18 cellular contexts compared by ENCODE assay signal in the genomic region with DNA sequence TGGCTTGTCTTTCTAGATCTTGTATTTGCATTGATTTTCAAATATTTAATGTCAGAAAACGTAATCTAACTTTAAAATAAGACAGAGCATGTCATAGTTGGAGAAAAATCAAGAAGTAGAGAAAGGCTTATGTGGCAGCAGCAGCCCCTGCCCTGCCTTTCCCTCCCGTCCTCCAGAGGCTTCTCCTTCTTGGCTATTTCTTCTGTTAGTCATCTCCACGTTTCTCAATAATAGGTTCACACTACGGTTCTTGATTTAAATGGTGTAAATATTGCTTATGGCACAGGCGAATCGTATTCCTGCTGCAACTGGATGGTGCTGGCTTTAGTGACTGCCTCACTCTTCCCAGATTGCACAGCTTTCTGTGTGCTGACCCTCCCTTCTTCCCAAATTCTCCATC. TPM values are rescaled to one million over a fixed set of nuclear protein-coding genes. Genes with fewer than 3 reads are reported as not detected.
DNase-seq lines count a peak whose midpoint lies in the region; ATAC-seq, FAIRE-seq and TF ChIP-seq lines count a peak whose summit lies in the region.
"Had no signal": no experiment of that assay in that cellular context is flagged by ENCODE, and none has a peak within 500 bp of the region (broad histone marks: within the 10 kb centered on the region; RNA-seq: fewer than 3 reads in every experiment).

No MANE protein-coding gene starts in this region.

- H3K79me2 ChIP-seq in K562 (ENCODE audit: control insufficient read depth, insufficient read depth, low read length): no peaks in the 10 kb centered on the region

- H3K27ac ChIP-seq in K562 (ENCODE audit: extremely low read depth, low read depth, low read length): no peak overlapping the region
- H3K27ac ChIP-seq: body of pancreas had no signal

- H4K20me1 ChIP-seq in K562 (replicated peaks; ENCODE audit: control insufficient read depth, insufficient read depth, low read length): no peaks in the 10 kb centered on the region

- POLR2A ChIA-PET in K562 (lab: Yijun Ruan, JAX): interaction anchor here (0.7 kb wide), 1 partner anchor 8 kb away, joined by 3 read pairs; no protein-coding TSS in a partner anchor

- ATAC-seq in K562 (no peak), naive B cell (ENCODE audit: low read depth in 2 of 2) (no peak), GM21717 (IDR thresholded peaks at IDR 0.05; ENCODE audit: unreplicated experiment) (no peak)
- ATAC-seq: body of pancreas had no signal

- DNase-seq in AG08396 (ENCODE audit: low spot score): peak; percentile 65
- peak; percentile 46 for DNase-seq in EL
- no peak for DNase-seq in K562 (ENCODE audit: extremely low read depth in 1 of 4, low spot score in 3 of 4)
- DNase-seq in naive B cell: no peak
- no peak for DNase-seq in D341Med (ENCODE audit: low spot score)
- no peak for DNase-seq in frontal cortex (ENCODE audit: low spot score in 2 of 2)
- DNase-seq in NK-92 treated with Interleukin-12 subunit alpha and Interleukin-12 subunit beta, amount 100 ng/mL, for 24 hours (lab: John Stamatoyannopoulos, UW): no peak
- DNase-seq: activated CD4-positive, alpha-beta T cell treated with anti-CD3 and anti-CD28 coated beads, Interleukin-2, amount 50 U/mL, for 48 hours; body of pancreas; H7; immature natural killer cell; MV-4-11; NCI-H2081; NCI-H524 had no signal

- CTCF ChIA-PET in K562 (lab: Yijun Ruan, JAX; ENCODE audit: low intra/inter-chr PET ratio): no interaction called here

- FAIRE-seq in K562 (lab: Jason Lieb, UNC) (no peak), frontal cortex (lab: Jason Lieb, UNC) (no peak)
- FAIRE-seq: GM12891, TTC549 had no signal

- no peaks in the 10 kb centered on the region for H3K9me3 ChIP-seq in K562 (replicated peaks; ENCODE audit: control insufficient read depth, insufficient read depth, low read depth, low read length)
- H3K9me3 ChIP-seq: body of pancreas had no signal

- TF ChIP-seq EP300 in K562 (IDR thresholded peaks at IDR 0.05; ENCODE audit: low read length): no peak

- H3K9ac ChIP-seq in K562 (ENCODE audit: insufficient read depth in 1 of 2, low read depth in 2 of 2, low read length in 2 of 2): no peak overlapping the region

- in situ Hi-C loops in K562 (cut with MboI): no loop called here

- H3K27me3 Mint-ChIP-seq in naive B cell: no peaks in the 10 kb centered on the region

- peaks cover 7 to 20% of the 10 kb centered on the region in 2 donors for H3K36me3 Mint-ChIP-seq in naive B cell

- H3K4me1 Mint-ChIP-seq in naive B cell: no peaks in the 10 kb centered on the region
- H3K4me1 Mint-ChIP-seq: immature natural killer cell had no signal

- peak overlapping the region in 1 of 8 donors; percentile 36 for H3K4me3 Mint-ChIP-seq in naive B cell
- H3K4me3 Mint-ChIP-seq: immature natural killer cell, nephron had no signal

- TF ChIP-seq CTCF in K562 (IDR thresholded peaks at IDR 0.05 in 2 of 3, conservative IDR thresholded peaks at IDR 0.05 in 1 of 3; ENCODE audit: insufficient read depth in 2 of 3, low read depth in 1 of 3, low read length in 3 of 3): no peak

- H3K4me1 ChIP-seq in K562 (replicated peaks in 1 of 2; ENCODE audit: control insufficient read depth in 2 of 2, insufficient read depth in 2 of 2, low read length in 2 of 2): peaks cover 0 to 6% of the 10 kb centered on the region in 2 experiments; a peak in 1 of 5 replicates
- H3K4me1 ChIP-seq: body of pancreas had no signal

- no peak overlapping the region for H2AFZ ChIP-seq in K562 (ENCODE audit: low read depth, low read length)

- H3K27ac Mint-ChIP-seq in naive B cell: peak overlapping the region in 4 of 6 donors; percentile 15 to 77 (median 44)
- H3K27ac Mint-ChIP-seq: immature natural killer cell, nephron had no signal

- TSS peak; percentile 46 for BruUV-seq in K562 (replicated peaks; lab: Mats Ljungman, UMichigan)

- intact Hi-C loops in K562 (cut with micrococcal nuclease): no loop called here

- TF ChIP-seq RAD21 in K562 (CRISPR knock-in tag; conservative IDR thresholded peaks at IDR 0.05 in 1 of 2, IDR thresholded peaks at IDR 0.05 in 1 of 2): no peak

- WGBS in K562 (ENCODE audit: insufficient coverage, low coverage, missing lambda C conversion rate): 54% methylated on average over 6 of the region's 6 CpGs

- H3K36me3 ChIP-seq in K562 (ENCODE audit: control insufficient read depth, insufficient read depth, low read length): peaks cover 42% of the 10 kb centered on the region; the same call in 2 of the 3 replicates

- H3K27me3 ChIP-seq in K562 (ENCODE audit: control insufficient read depth in 2 of 2, insufficient read depth in 2 of 2, low read length in 2 of 2): no peaks in the 10 kb centered on the region
- H3K27me3 ChIP-seq: body of pancreas had no signal

- H3K9me3 Mint-ChIP-seq in naive B cell: no peaks in the 10 kb centered on the region
- H3K9me3 Mint-ChIP-seq: immature natural killer cell, nephron had no signal

- no peak overlapping the region for H3K4me2 ChIP-seq in K562 (ENCODE audit: insufficient read depth, low read length)

- TF ChIP-seq POLR2A in K562 (conservative IDR thresholded peaks at IDR 0.05): no peak

- H3K9me1 ChIP-seq in K562 (ENCODE audit: control insufficient read depth, insufficient read depth, low read length): no peaks in the 10 kb centered on the region

- H3K4me3 ChIP-seq in K562: no peak overlapping the region
- H3K4me3 ChIP-seq: body of pancreas had no signal

TF ChIP-seq in K562, 482 proteins besides CTCF, POLR2A, EP300 and RAD21 (continues in another document):
- TF ChIP-seq HDGF (IDR thresholded peaks at IDR 0.05): no peak
- no peak for TF ChIP-seq ILK (tag; IDR thresholded peaks at IDR 0.05; ENCODE audit: borderline replicate concordance, low read depth)
- TF ChIP-seq NCOA4 (IDR thresholded peaks at IDR 0.05; ENCODE audit: partially characterized antibody): no peak
- TF ChIP-seq, protein P1, sequence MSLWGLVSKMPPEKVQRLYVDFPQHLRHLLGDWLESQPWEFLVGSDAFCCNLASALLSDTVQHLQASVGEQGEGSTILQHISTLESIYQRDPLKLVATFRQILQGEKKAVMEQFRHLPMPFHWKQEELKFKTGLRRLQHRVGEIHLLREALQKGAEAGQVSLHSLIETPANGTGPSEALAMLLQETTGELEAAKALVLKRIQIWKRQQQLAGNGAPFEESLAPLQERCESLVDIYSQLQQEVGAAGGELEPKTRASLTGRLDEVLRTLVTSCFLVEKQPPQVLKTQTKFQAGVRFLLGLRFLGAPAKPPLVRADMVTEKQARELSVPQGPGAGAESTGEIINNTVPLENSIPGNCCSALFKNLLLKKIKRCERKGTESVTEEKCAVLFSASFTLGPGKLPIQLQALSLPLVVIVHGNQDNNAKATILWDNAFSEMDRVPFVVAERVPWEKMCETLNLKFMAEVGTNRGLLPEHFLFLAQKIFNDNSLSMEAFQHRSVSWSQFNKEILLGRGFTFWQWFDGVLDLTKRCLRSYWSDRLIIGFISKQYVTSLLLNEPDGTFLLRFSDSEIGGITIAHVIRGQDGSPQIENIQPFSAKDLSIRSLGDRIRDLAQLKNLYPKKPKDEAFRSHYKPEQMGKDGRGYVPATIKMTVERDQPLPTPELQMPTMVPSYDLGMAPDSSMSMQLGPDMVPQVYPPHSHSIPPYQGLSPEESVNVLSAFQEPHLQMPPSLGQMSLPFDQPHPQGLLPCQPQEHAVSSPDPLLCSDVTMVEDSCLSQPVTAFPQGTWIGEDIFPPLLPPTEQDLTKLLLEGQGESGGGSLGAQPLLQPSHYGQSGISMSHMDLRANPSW (CRISPR knock-in tag; IDR thresholded peaks at IDR 0.05): no peak
- TF ChIP-seq SREBF1 (IDR thresholded peaks at IDR 0.05; ENCODE audit: borderline replicate concordance, low read depth, low read length): no peak
- TF ChIP-seq ZNF717 (CRISPR knock-in tag; IDR thresholded peaks at IDR 0.05): no peak
- no peak for TF ChIP-seq ZNF75A (CRISPR knock-in tag; IDR thresholded peaks at IDR 0.05)
- no peak for TF ChIP-seq POLR2AphosphoS5 (IDR thresholded peaks at IDR 0.05; ENCODE audit: control insufficient read depth, insufficient read depth, low read depth, low read length)

RNA-seq across cellular contexts. Expression of gene SLC8B1, which starts 42.8 kb away (rescaled TPM):
- 58.8 and 108 TPM in 2 replicates for total RNA-seq in K562 (2011; cell fraction: chromatin; rRNA removed; ENCODE audit: low replicate concordance)
- 66.5 and 71.5 TPM in 2 replicates for total RNA-seq in K562 (2011; cell fraction: nucleolus; rRNA removed)
- total RNA-seq in K562 (2011; cell fraction: nucleoplasm; rRNA removed): 58.5 and 61.2 TPM in 2 replicates
- total RNA-seq in K562 (2014; rRNA removed) (18.5 and 26.3 TPM in 2 replicates), K562 (2014; rRNA removed; fragmentation: Illumina TruSeq; extraction: Trizol) (12.6 and 18.1 TPM in 2 replicates), K562 (2015; rRNA removed; fragmentation: Illumina TruSeq; extraction: Trizol) (21.0 and 21.2 TPM in 2 replicates), K562 (2021) (31.8 and 34.1 TPM in 2 replicates), frontal cortex (2.9 TPM)
- polyA plus RNA-seq in K562 (2011; rRNA removed) (18.2 and 25.0 TPM in 2 replicates), K562 (2014; fragmentation: Illumina TruSeq; extraction: Trizol) (23.0 and 24.1 TPM in 2 replicates), K562 (2014; fragmentation: Nextera tagmentation; extraction: Ambion mirVana) (under 1 TPM; 0.86 to 0.87 TPM), K562 (2014; rRNA removed) (25.2 and 26.5 TPM in 2 replicates), naive B cell (ENCODE audit: low read depth in 6 of 6) (10 to 100 TPM in 5 of 6 donors, 1 to 10 TPM in 1; 5.3 to 35.1 (median 14.6) TPM)
- polyA plus RNA-seq in K562 (2011; cell fraction: cytosol; rRNA removed): 35.8 and 50.0 TPM in 2 replicates
- 70.2 and 99.8 TPM in 2 replicates for polyA plus RNA-seq in K562 (2011; cell fraction: nucleus; rRNA removed)
- 20.5 and 24.5 TPM in 2 replicates for polyA plus RNA-seq in K562 (2012)
- 19.1 and 29.2 TPM in 2 replicates for polyA minus RNA-seq in K562 (2011; rRNA and poly(A)+ RNA removed)
- polyA minus RNA-seq in K562 (2011; cell fraction: cytosol; rRNA and poly(A)+ RNA removed): 18.6 and 20.4 TPM in 2 replicates
- 27.6 and 36.0 TPM in 2 replicates for polyA minus RNA-seq in K562 (2011; cell fraction: nucleus; rRNA and poly(A)+ RNA removed)

Comparison
In these comparisons a context has a peak if more than half of its experiments do, and no peak if none do; other contexts are left out.
1. DNase-seq: peak in AG08396 (single experiment) and EL (single experiment); none in K562 (0 of 4), naive B cell (single experiment), D341Med (single experiment), frontal cortex (0 of 2) and NK-92 treated with Interleukin-12 subunit alpha and Interleukin-12 subunit beta, amount 100 ng/mL, for 24 hours (single experiment).